ENCODE assay signal across 13 cellular contexts in the genomic region with DNA sequence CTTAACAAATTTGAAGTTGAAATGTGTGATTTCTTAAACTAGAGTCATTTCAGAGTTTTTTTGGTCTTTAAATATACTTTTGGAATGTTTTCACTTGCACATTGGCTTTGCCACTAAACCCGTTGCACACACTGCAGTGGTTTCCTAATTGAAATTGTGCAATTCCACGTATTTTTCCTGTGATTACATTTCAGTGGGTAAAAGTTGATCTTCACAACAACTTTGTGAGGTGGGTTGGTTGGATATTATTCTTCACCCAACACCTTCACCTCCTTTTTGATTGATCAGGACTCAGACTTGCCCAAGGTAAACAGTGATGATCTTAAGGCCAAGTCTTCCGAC.
"Had no signal": no experiment of that assay in that cellular context is flagged by ENCODE, and none has a peak within 500 bp of the region (broad histone marks: within the 10 kb centered on the region; RNA-seq: fewer than 3 reads in every experiment).

No MANE protein-coding gene starts in this region.

- H3K36me3 ChIP-seq: adrenal gland had no signal

- H3K27me3 ChIP-seq: adrenal gland had no signal

- H3K4me1 ChIP-seq: adrenal gland had no signal

- ATAC-seq: activated T-cell treated with anti-CD3 and anti-CD28 coated beads, Interleukin-2, amount 50 U/mL, for 4 hours; effector memory CD8-positive, alpha-beta T cell had no signal

- H3K9me3 ChIP-seq: adrenal gland had no signal

- DNase-seq: activated CD4-positive, alpha-beta memory T cell treated with anti-CD3 and anti-CD28 coated beads, Interleukin-2, amount 10 ng/mL, durations not matched to agents 7 days and 5 days; activated CD4-positive, alpha-beta T cell treated with anti-CD3 and anti-CD28 coated beads for 4 hours; activated effector memory CD4-positive, alpha-beta T cell treated with Interleukin-2 at 50 U/mL for 16 hours; activated naive CD4-positive, alpha-beta T cell treated with anti-CD3 and anti-CD28 coated beads, Interleukin-2, amount 50 U/mL, for 16 hours; activated T-cell treated with anti-CD3 and anti-CD28 coated beads, Interleukin-2, amount 50 U/mL, for 4 hours; adrenal gland; caudate nucleus; effector memory CD8-positive, alpha-beta T cell; kidney glomerular epithelial cell; nephron progenitor cell; occipital lobe; stimulated activated CD4-positive, alpha-beta T cell treated with anti-CD3 and anti-CD28 coated beads, Interleukin-12 subunit alpha, Interleukin-12 subunit beta, amount 100 ng/mL, for 4 hours; stimulated activated CD4-positive, alpha-beta T cell treated with anti-CD3 and anti-CD28 coated beads, Interleukin-2, amount 100 ng/mL, for 24 hours had no signal

- H3K27ac ChIP-seq: adrenal gland had no signal

- H3K4me3 ChIP-seq: adrenal gland had no signal
